19 cellular contexts compared by ENCODE assay signal in genomic region chr5:164153469-164154172, GRCh38.
"Had no signal": no experiment of that assay in that cellular context is flagged by ENCODE, and none has a peak within 500 bp of the region (broad histone marks: within the 10 kb centered on the region; RNA-seq: fewer than 3 reads in every experiment).

No MANE protein-coding gene starts in this region.

- H3K27me3 Mint-ChIP-seq: memory B cell; naive thymus-derived CD8-positive, alpha-beta T cell; T-cell had no signal

- H3K9me3 ChIP-seq: suprapubic skin had no signal

- ATAC-seq: activated CD4-positive, CD25-positive, alpha-beta regulatory T cell treated with anti-CD3 and anti-CD28 coated beads, Interleukin-2, amount 50 U/mL, for 24 hours; left ventricle myocardium superior; naive thymus-derived CD8-positive, alpha-beta T cell; stimulated activated naive CD8-positive, alpha-beta T cell treated with anti-CD3 and anti-CD28 coated beads, Interleukin-15, Interleukin-2, amounts not matched to agents 100 U/mL and 50 U/mL, for 24 hours; T-cell had no signal

- DNase-seq: activated CD4-positive, alpha-beta T cell treated with anti-CD3 and anti-CD28 coated beads, Interleukin-2, amount 50 U/mL, for 1 hour; activated CD8-positive, alpha-beta memory T cell treated with anti-CD3 and anti-CD28 coated beads for 24 hours; activated naive CD4-positive, alpha-beta T cell treated with anti-CD3 and anti-CD28 coated beads for 36 hours; hippocampal formation; kidney; left ventricle myocardium superior; naive thymus-derived CD8-positive, alpha-beta T cell; posterior cingulate gyrus; stimulated activated CD4-positive, alpha-beta T cell treated with anti-CD3 and anti-CD28 coated beads, Interleukin-4, amount 100 ng/mL, for 4 hours; stimulated activated CD8-positive, alpha-beta memory T cell treated with anti-CD3 and anti-CD28 coated beads, Interleukin-4, amount 100 ng/mL, for 48 hours; stimulated activated naive CD8-positive, alpha-beta T cell treated with anti-CD3 and anti-CD28 coated beads, Interleukin-15, Interleukin-2, amounts not matched to agents 100 U/mL and 50 U/mL, for 24 hours; T-cell; T-helper 9 cell; trophoblast cell had no signal

- H3K36me3 ChIP-seq: suprapubic skin had no signal

- H3K27ac ChIP-seq: skin epidermis, suprapubic skin had no signal

- H3K4me3 Mint-ChIP-seq: activated naive CD4-positive, alpha-beta T cell treated with anti-CD3 and anti-CD28 coated beads for 36 hours; activated T-helper 1 cell treated with anti-CD3 and anti-CD28 coated beads, Interleukin-12 subunit alpha, Interleukin-12 subunit beta, Interleukin-2, Interleukin-4 antibody, amounts not matched to agents 30 ng/mL and 10 ng/mL and 1 ng/mL, durations not matched to agents 14 hours and 24 hours and 36 hours; memory B cell; naive thymus-derived CD8-positive, alpha-beta T cell; T-cell had no signal

- H3K27ac Mint-ChIP-seq: activated naive CD4-positive, alpha-beta T cell treated with anti-CD3 and anti-CD28 coated beads for 36 hours; activated T-helper 1 cell treated with anti-CD3 and anti-CD28 coated beads, Interleukin-12 subunit alpha, Interleukin-12 subunit beta, Interleukin-2, Interleukin-4 antibody, amounts not matched to agents 30 ng/mL and 10 ng/mL and 1 ng/mL, durations not matched to agents 14 hours and 24 hours and 36 hours; memory B cell; naive thymus-derived CD8-positive, alpha-beta T cell; T-cell had no signal

- FAIRE-seq: kidney had no signal

- H3K36me3 Mint-ChIP-seq: memory B cell; naive thymus-derived CD8-positive, alpha-beta T cell; T-cell had no signal

- H3K27me3 ChIP-seq: suprapubic skin had no signal

- H3K4me1 Mint-ChIP-seq: memory B cell; naive thymus-derived CD8-positive, alpha-beta T cell; T-cell had no signal

- H3K4me3 ChIP-seq: skin epidermis, suprapubic skin had no signal

- H3K4me1 ChIP-seq: suprapubic skin had no signal
